1 cellular context compared by ENCODE assay signal in genomic region chr5:119255571-119256356, GRCh38.
A peak's percentile ranks its signal among the peaks of the same experiment; 100 is the strongest.
TF ChIP-seq lines count a peak whose summit lies in the region.

No MANE protein-coding gene starts in this region.

TF ChIP-seq in K562, 482 proteins besides CTCF, POLR2A, EP300 and RAD21 (continued from another document):
- no peak for TF ChIP-seq MGA (IDR thresholded peaks at IDR 0.05)
- peak; percentile 59; the same call in 1 of the 2 replicates for TF ChIP-seq TFAP4 (CRISPR knock-in tag; IDR thresholded peaks at IDR 0.05; ENCODE audit: borderline replicate concordance)
- TF ChIP-seq, protein P1, sequence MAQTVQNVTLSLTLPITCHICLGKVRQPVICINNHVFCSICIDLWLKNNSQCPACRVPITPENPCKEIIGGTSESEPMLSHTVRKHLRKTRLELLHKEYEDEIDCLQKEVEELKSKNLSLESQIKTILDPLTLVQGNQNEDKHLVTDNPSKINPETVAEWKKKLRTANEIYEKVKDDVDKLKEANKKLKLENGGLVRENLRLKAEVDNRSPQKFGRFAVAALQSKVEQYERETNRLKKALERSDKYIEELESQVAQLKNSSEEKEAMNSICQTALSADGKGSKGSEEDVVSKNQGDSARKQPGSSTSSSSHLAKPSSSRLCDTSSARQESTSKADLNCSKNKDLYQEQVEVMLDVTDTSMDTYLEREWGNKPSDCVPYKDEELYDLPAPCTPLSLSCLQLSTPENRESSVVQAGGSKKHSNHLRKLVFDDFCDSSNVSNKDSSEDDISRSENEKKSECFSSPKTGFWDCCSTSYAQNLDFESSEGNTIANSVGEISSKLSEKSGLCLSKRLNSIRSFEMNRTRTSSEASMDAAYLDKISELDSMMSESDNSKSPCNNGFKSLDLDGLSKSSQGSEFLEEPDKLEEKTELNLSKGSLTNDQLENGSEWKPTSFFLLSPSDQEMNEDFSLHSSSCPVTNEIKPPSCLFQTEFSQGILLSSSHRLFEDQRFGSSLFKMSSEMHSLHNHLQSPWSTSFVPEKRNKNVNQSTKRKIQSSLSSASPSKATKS (CRISPR knock-in tag; IDR thresholded peaks at IDR 0.05) = no peak
- TF ChIP-seq ZNF518B (CRISPR knock-in tag; IDR thresholded peaks at IDR 0.05) = no peak
- TF ChIP-seq CCNT2 (IDR thresholded peaks at IDR 0.05; ENCODE audit: borderline replicate concordance, extremely low read depth, insufficient read length, low read depth, low read length) = no peak
- no peak for TF ChIP-seq GTF2F1 (IDR thresholded peaks at IDR 0.05; ENCODE audit: low read depth, low read length)
- TF ChIP-seq SREBF1 (IDR thresholded peaks at IDR 0.05; ENCODE audit: borderline replicate concordance, low read depth, low read length) = no peak
- TF ChIP-seq MCM7 (IDR thresholded peaks at IDR 0.05) = no peak
- no peak for TF ChIP-seq CREB3 (tag; conservative IDR thresholded peaks at IDR 0.05; ENCODE audit: low read depth)
